9 cellular contexts compared by ENCODE assay signal in the genomic region with DNA sequence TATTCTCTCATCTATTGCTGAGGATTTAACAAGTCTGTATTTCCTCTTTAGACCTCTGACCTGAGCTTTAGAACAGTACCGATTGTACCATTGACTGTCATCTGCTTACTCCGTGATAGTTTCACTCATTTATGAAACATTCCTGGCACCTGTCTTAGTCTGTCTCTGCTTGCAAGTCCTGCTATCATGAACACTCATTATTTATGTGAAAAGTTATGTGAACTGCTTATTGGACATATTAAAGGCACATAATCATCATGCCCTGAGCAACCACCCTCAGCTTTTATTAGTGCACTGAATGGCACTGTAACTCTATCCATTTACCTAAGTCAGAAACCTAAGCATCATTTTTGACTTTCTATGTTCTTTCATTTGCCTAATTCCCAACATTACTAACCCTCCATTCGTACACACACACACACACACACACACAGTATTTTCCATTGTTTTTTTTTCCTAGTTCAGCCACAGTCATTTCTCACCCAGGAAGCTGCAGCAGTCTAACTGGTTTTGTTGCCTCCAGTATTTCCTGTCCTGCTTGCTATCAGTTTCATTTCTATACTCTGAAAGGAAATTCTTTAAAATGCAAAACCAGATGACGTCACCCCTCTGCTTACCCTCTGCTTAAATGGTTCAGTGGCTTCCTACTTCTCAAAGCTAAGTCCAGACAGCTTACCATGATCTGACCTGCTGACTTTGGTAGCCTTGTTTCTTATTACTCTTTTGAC.
DNase-seq lines count a peak whose midpoint lies in the region; ATAC-seq, FAIRE-seq and TF ChIP-seq lines count a peak whose summit lies in the region.
"Had no signal": no experiment of that assay in that cellular context is flagged by ENCODE, and none has a peak within 500 bp of the region (broad histone marks: within the 10 kb centered on the region; RNA-seq: fewer than 3 reads in every experiment).

No MANE protein-coding gene starts in this region.

- no peak overlapping the region for H3K9ac ChIP-seq in K562 (ENCODE audit: insufficient read depth in 1 of 2, low read depth in 2 of 2, low read length in 2 of 2)

- H3K27ac ChIP-seq in CD8-positive, alpha-beta memory T cell (ENCODE audit: low read depth, low read length) = peak overlapping the region; percentile 62
- H3K27ac ChIP-seq in SJCRH30 (peak overlapping the region; percentile 58), K562 (ENCODE audit: extremely low read depth, low read depth, low read length) (no peak overlapping the region; the same call in 2 of the 3 replicates)

- POLR2A ChIA-PET in CD8-positive, alpha-beta memory T cell (lab: Charles Lee) = interaction anchor here (0.6 kb wide), 1 partner anchor 92 kb away, joined by 3 read pairs; no protein-coding TSS in a partner anchor
- POLR2A ChIA-PET in K562 (lab: Yijun Ruan, JAX) = interaction anchor here (0.8 kb wide), 1 partner anchor 24 kb away, joined by 3 read pairs; no protein-coding TSS in a partner anchor

- ATAC-seq in GM19452 (IDR thresholded peaks at IDR 0.05; ENCODE audit: unreplicated experiment) (peak; percentile 98), HG03520 (IDR thresholded peaks at IDR 0.05; ENCODE audit: unreplicated experiment) (peak; percentile 97), K562 (peak; percentile 58; the same call in 2 of the 3 replicates), left lobe of liver (peak; percentile 59)

- peaks cover 23% of the 10 kb centered on the region for H3K79me2 ChIP-seq in K562 (ENCODE audit: control insufficient read depth, insufficient read depth, low read length)

- peaks cover 39% of the 10 kb centered on the region for H3K4me1 ChIP-seq in CD8-positive, alpha-beta memory T cell (ENCODE audit: insufficient read depth, low read length)
- peaks cover 7% of the 10 kb centered on the region for H3K4me1 ChIP-seq in SJCRH30
- peaks cover 4 to 6% of the 10 kb centered on the region in 2 experiments; a peak in 3 of 5 replicates for H3K4me1 ChIP-seq in K562 (replicated peaks in 1 of 2; ENCODE audit: control insufficient read depth in 2 of 2, insufficient read depth in 2 of 2, low read length in 2 of 2)

- no peaks in the 10 kb centered on the region for H3K9me1 ChIP-seq in K562 (ENCODE audit: control insufficient read depth, insufficient read depth, low read length)

- no peaks in the 10 kb centered on the region for H3K9me3 ChIP-seq in CD8-positive, alpha-beta memory T cell (ENCODE audit: low read length)
- H3K9me3 ChIP-seq in SJCRH30 (replicated peaks) (no peaks in the 10 kb centered on the region), K562 (replicated peaks; ENCODE audit: control insufficient read depth, insufficient read depth, low read depth, low read length) (no peaks in the 10 kb centered on the region)

- H4K20me1 ChIP-seq in K562 (replicated peaks; ENCODE audit: control insufficient read depth, insufficient read depth, low read length) = no peaks in the 10 kb centered on the region; the same call in 1 of the 2 replicates

- H2AFZ ChIP-seq in K562 (ENCODE audit: low read depth, low read length) = no peak overlapping the region

- no peak for TF ChIP-seq RAD21 in K562 (CRISPR knock-in tag; conservative IDR thresholded peaks at IDR 0.05 in 1 of 2, IDR thresholded peaks at IDR 0.05 in 1 of 2)

- peaks cover 4% of the 10 kb centered on the region for H3K36me3 ChIP-seq in CD8-positive, alpha-beta memory T cell (ENCODE audit: insufficient read depth, low read length)
- no peaks in the 10 kb centered on the region for H3K36me3 ChIP-seq in SJCRH30
- H3K36me3 ChIP-seq in K562 (ENCODE audit: control insufficient read depth, insufficient read depth, low read length) = peaks cover 19% of the 10 kb centered on the region

- FAIRE-seq in K562 (lab: Jason Lieb, UNC) = peak; percentile 46
- FAIRE-seq: TTC549 had no signal

- no peak for TF ChIP-seq EP300 in K562 (IDR thresholded peaks at IDR 0.05; ENCODE audit: low read length)

- peak overlapping the region; percentile 79 to 86 (median 84) for H3K4me3 Mint-ChIP-seq in CD8-positive, alpha-beta memory T cell

- no peaks in the 10 kb centered on the region for H3K9me3 Mint-ChIP-seq in CD8-positive, alpha-beta memory T cell

- in situ Hi-C loops in K562 (cut with MboI) = no loop called here

- TF ChIP-seq POLR2A in K562 (conservative IDR thresholded peaks at IDR 0.05) = no peak

- H3K4me3 ChIP-seq in CD8-positive, alpha-beta memory T cell (ENCODE audit: low read length) = peak overlapping the region; percentile 47
- H3K4me3 ChIP-seq in SJCRH30 = peak overlapping the region; percentile 22
- no peak overlapping the region for H3K4me3 ChIP-seq in K562

- 68% methylated on average over 3 of the region's 4 CpGs for WGBS in K562 (ENCODE audit: insufficient coverage, low coverage, missing lambda C conversion rate)

- peaks cover 0 to 26% (median 11%) of the 10 kb centered on the region in 3 donors for H3K36me3 Mint-ChIP-seq in CD8-positive, alpha-beta memory T cell

- H3K27me3 Mint-ChIP-seq in CD8-positive, alpha-beta memory T cell = no peaks in the 10 kb centered on the region

- peak; percentile 8 to 76 (median 66) for DNase-seq in CD8-positive, alpha-beta memory T cell
- DNase-seq in SJCRH30 (peak; percentile 27 to 71), K562 (ENCODE audit: extremely low read depth in 1 of 4, low spot score in 3 of 4) (peak in 1 of 4 experiments; percentile 25), left lobe of liver (ENCODE audit: low spot score) (no peak), NCI-H345 treated with DMSO at 0.1 percent for 48 hours (lab: John Stamatoyannopoulos, UW; ENCODE audit: unreplicated experiment) (no peak)
- peak; percentile 2 to 40 for DNase-seq in stimulated activated CD8-positive, alpha-beta memory T cell treated with anti-CD3 and anti-CD28 coated beads, Interleukin-15, amount 100 ng/mL, for 48 hours (ENCODE audit: low read depth in 2 of 2)

- no peak for TF ChIP-seq CTCF in K562 (IDR thresholded peaks at IDR 0.05 in 2 of 3, conservative IDR thresholded peaks at IDR 0.05 in 1 of 3; ENCODE audit: insufficient read depth in 2 of 3, low read depth in 1 of 3, low read length in 3 of 3)

- intact Hi-C loops in K562 (cut with micrococcal nuclease) = no loop called here

- H3K4me1 Mint-ChIP-seq in CD8-positive, alpha-beta memory T cell = peaks cover 39 to 75% (median 63%) of the 10 kb centered on the region in 3 donors

- H3K4me2 ChIP-seq in K562 (ENCODE audit: insufficient read depth, low read length) = no peak overlapping the region

- no TSS peak for BruUV-seq in K562 (replicated peaks; lab: Mats Ljungman, UMichigan)

- H3K27ac Mint-ChIP-seq in CD8-positive, alpha-beta memory T cell = peak overlapping the region; percentile 90 to 100 (median 96)

- no peaks in the 10 kb centered on the region for H3K27me3 ChIP-seq in CD8-positive, alpha-beta memory T cell (ENCODE audit: insufficient read depth, low read length, poor library complexity, severe bottlenecking)
- H3K27me3 ChIP-seq in SJCRH30 (no peaks in the 10 kb centered on the region), K562 (ENCODE audit: control insufficient read depth in 2 of 2, insufficient read depth in 2 of 2, low read length in 2 of 2) (no peaks in the 10 kb centered on the region)

- CTCF ChIA-PET in CD8-positive, alpha-beta memory T cell (lab: Charles Lee) = interaction anchor here (0.8 to 1.2 kb wide), 4 partner anchors 10 to 408 kb away, joined by 3 to 13 read pairs (median 3); a partner anchor contains a TSS
- CTCF ChIA-PET in K562 (lab: Yijun Ruan, JAX; ENCODE audit: low intra/inter-chr PET ratio) = no interaction called here

TF ChIP-seq in K562, 482 proteins besides CTCF, POLR2A, EP300 and RAD21 (continues in another document):
- TF ChIP-seq TEAD4 (IDR thresholded peaks at IDR 0.05; ENCODE audit: low read length) (no peak), TEAD4 (CRISPR knock-in tag; IDR thresholded peaks at IDR 0.05; ENCODE audit: borderline replicate concordance) (no peak), PHB (CRISPR knock-in tag; IDR thresholded peaks at IDR 0.05) (no peak), ZNF589 (CRISPR knock-in tag; IDR thresholded peaks at IDR 0.05; ENCODE audit: low read depth) (0 out of 2 replicates have a peak, but pooled peaks have one; percentile 47), IRF2 (CRISPR knock-in tag; IDR thresholded peaks at IDR 0.05) (no peak), ZBTB12 (CRISPR knock-in tag; IDR thresholded peaks at IDR 0.05) (0 out of 2 replicates have a peak, but pooled peaks have one; percentile 21), ZNF175 (CRISPR knock-in tag; IDR thresholded peaks at IDR 0.05; ENCODE audit: low read depth) (no peak), DDX20 (tag; IDR thresholded peaks at IDR 0.05; ENCODE audit: low read depth) (no peak), JUND (IDR thresholded peaks at IDR 0.05; ENCODE audit: borderline replicate concordance, low read depth, low read length) (peak; percentile 82), JUND (tag; IDR thresholded peaks at IDR 0.05; ENCODE audit: borderline replicate concordance, low read depth, low read length) (peak; percentile 77; the same call in 2 of the 3 replicates)
- TF ChIP-seq, protein P1, sequence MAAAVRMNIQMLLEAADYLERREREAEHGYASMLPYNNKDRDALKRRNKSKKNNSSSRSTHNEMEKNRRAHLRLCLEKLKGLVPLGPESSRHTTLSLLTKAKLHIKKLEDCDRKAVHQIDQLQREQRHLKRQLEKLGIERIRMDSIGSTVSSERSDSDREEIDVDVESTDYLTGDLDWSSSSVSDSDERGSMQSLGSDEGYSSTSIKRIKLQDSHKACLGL (CRISPR knock-in tag; IDR thresholded peaks at IDR 0.05; ENCODE audit: borderline replicate concordance, poor library complexity, severe bottlenecking) = no peak
- TF ChIP-seq, protein P2, sequence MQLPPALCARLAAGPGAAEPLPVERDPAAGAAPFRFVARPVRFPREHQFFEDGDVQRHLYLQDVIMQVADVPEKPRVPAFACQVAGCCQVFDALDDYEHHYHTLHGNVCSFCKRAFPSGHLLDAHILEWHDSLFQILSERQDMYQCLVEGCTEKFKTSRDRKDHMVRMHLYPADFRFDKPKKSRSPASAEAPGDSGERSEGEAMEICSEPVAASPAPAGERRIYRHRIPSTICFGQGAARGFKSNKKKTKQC (CRISPR knock-in tag; IDR thresholded peaks at IDR 0.05) = no peak

Comparison
In these comparisons a context has a peak if more than half of its experiments do, and no peak if none do; other contexts are left out.
1. DNase-seq: peak in CD8-positive, alpha-beta memory T cell (5 of 5), SJCRH30 (2 of 2) and stimulated activated CD8-positive, alpha-beta memory T cell treated with anti-CD3 and anti-CD28 coated beads, Interleukin-15, amount 100 ng/mL, for 48 hours (2 of 2); none in left lobe of liver (single experiment) and NCI-H345 treated with DMSO at 0.1 percent for 48 hours (single experiment).
2. Peak in every context shown above with its lines, with median percentiles within 50 percentile points of each other: ATAC-seq.